ENCODE assay signal across 8 cellular contexts in the genomic region with DNA sequence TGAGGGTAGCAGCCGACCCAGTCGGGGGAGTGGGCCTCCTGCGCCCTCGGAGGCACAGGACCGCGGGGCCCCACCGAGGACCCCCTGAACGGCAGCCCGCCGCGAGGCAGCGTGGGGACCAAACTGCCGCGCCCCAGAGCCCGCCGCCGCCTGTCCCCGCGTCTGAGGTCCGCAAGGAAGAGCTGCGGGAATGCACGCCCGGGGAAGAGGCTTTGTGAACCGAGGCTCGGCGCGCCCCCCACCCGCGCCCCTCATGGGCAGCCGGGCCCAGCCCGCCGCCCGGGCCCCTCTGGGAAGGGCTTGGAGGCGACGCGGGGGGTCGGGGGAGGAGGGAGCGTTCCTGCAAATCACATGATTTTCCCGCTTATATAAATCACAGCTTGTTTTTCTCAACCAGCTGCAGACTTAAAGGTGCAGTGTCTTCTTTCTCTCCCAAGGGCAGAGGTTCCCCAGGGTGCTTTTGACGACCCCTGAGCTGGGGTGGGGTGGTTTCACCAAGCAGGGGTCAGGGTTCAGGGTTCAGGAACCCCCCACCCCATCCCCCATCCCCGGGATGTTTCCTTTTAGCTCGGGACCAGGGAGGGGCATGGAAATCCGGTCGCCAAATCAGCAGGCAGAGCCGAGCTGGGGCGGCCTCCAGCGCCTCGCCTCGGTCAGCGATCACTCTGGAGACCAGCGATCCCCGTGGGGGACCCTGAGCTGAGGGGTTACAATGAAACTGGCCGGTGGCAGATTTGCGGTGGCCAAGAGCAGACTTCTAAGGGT. TPM values are rescaled to one million over a fixed set of nuclear protein-coding genes. Genes with fewer than 3 reads are reported as not detected.
A peak's percentile ranks its signal among the peaks of the same experiment; 100 is the strongest.
DNase-seq lines count a peak whose midpoint lies in the region; ATAC-seq and TF ChIP-seq lines count a peak whose summit lies in the region.

No MANE protein-coding gene starts in this region.

- H3K27ac ChIP-seq in SJCRH30 (no peak overlapping the region), smooth muscle cell (ENCODE audit: low read depth) (peak overlapping the region; percentile 95)

- no peaks in the 10 kb centered on the region for H3K9me3 Mint-ChIP-seq in dendritic cell treated with granulocyte-macrophage colony-stimulating factor and Interleukin-4, amounts not matched to agents 40 ng/mL and 50 ng/mL, for 4 days

- H3K4me3 ChIP-seq in SJCRH30 (peak overlapping the region; percentile 47), smooth muscle cell (peak overlapping the region; percentile 57)

- no peaks in the 10 kb centered on the region for H3K36me3 Mint-ChIP-seq in dendritic cell treated with granulocyte-macrophage colony-stimulating factor and Interleukin-4, amounts not matched to agents 40 ng/mL and 50 ng/mL, for 4 days (ENCODE audit: low read depth)

- H3K4me2 ChIP-seq in smooth muscle cell: peak overlapping the region; percentile 89

- 2% methylated on average over 39 of the region's 54 CpGs for WGBS in smooth muscle cell (ENCODE audit: low lambda C conversion rate)

- H3K9me3 ChIP-seq in SJCRH30 (replicated peaks) (no peaks in the 10 kb centered on the region), smooth muscle cell (replicated peaks; ENCODE audit: low read depth) (no peaks in the 10 kb centered on the region)

- H3K27ac Mint-ChIP-seq in dendritic cell treated with granulocyte-macrophage colony-stimulating factor and Interleukin-4, amounts not matched to agents 40 ng/mL and 50 ng/mL, for 4 days: peak overlapping the region; percentile 31

- peaks cover 70% of the 10 kb centered on the region for H3K4me1 Mint-ChIP-seq in dendritic cell treated with granulocyte-macrophage colony-stimulating factor and Interleukin-4, amounts not matched to agents 40 ng/mL and 50 ng/mL, for 4 days (ENCODE audit: low read depth)

- peak overlapping the region; percentile 69 for H3K4me3 Mint-ChIP-seq in dendritic cell treated with granulocyte-macrophage colony-stimulating factor and Interleukin-4, amounts not matched to agents 40 ng/mL and 50 ng/mL, for 4 days

- no peaks in the 10 kb centered on the region for H3K79me2 ChIP-seq in smooth muscle cell (ENCODE audit: low read depth)

- H3K4me1 ChIP-seq in SJCRH30 (peaks cover 25% of the 10 kb centered on the region), smooth muscle cell (ENCODE audit: low read depth) (peaks cover 41% of the 10 kb centered on the region)

- peak; percentile 67 for DNase-seq in AG08395 (ENCODE audit: low spot score)
- peak; percentile 62 for DNase-seq in H4 (ENCODE audit: low spot score)
- DNase-seq in SJCRH30: peak; percentile 58 to 71
- peak; percentile 80 to 83 for DNase-seq in left colon
- peak; percentile 56 for DNase-seq in smooth muscle cell (lab: John Stamatoyannopoulos, UW; ENCODE audit: unreplicated experiment)
- DNase-seq in stimulated activated CD4-positive, alpha-beta T cell treated with anti-CD3 and anti-CD28 coated beads, Interleukin-4, amount 100 ng/mL, for 24 hours: no peak

- TF ChIP-seq CTCF in smooth muscle cell (IDR thresholded peaks at IDR 0.05; ENCODE audit: borderline replicate concordance, insufficient read depth, poor library complexity, severe bottlenecking): peak; percentile 8

- H3K27me3 ChIP-seq in SJCRH30 (no peaks in the 10 kb centered on the region; the same call in 1 of the 2 replicates), smooth muscle cell (ENCODE audit: low read depth) (no peaks in the 10 kb centered on the region)

- ATAC-seq in left colon (peak; percentile 58), GM18517 (IDR thresholded peaks at IDR 0.05; ENCODE audit: unreplicated experiment) (no peak)

- H3K27me3 Mint-ChIP-seq in dendritic cell treated with granulocyte-macrophage colony-stimulating factor and Interleukin-4, amounts not matched to agents 40 ng/mL and 50 ng/mL, for 4 days: peaks cover 40% of the 10 kb centered on the region

- H2AFZ ChIP-seq in smooth muscle cell (ENCODE audit: low read depth): peak overlapping the region; percentile 90

- H3K36me3 ChIP-seq in SJCRH30: no peaks in the 10 kb centered on the region
- H3K36me3 ChIP-seq in smooth muscle cell (ENCODE audit: low read depth): no peaks in the 10 kb centered on the region

- peaks cover 13% of the 10 kb centered on the region for H3F3A ChIP-seq in smooth muscle cell (ENCODE audit: low read depth)

- intact Hi-C loops in dendritic cell treated with granulocyte-macrophage colony-stimulating factor and Interleukin-4, amounts not matched to agents 40 ng/mL and 50 ng/mL, for 4 days (cut with micrococcal nuclease): no loop called here
- intact Hi-C loops in left colon (cut with DNase I, micrococcal nuclease): no loop called here

- H4K20me1 ChIP-seq in smooth muscle cell (ENCODE audit: low read depth): no peaks in the 10 kb centered on the region

- peak overlapping the region; percentile 81 for H3K9ac ChIP-seq in smooth muscle cell (ENCODE audit: low read depth)

RNA-seq across cellular contexts. Expression of a gene that starts 44.7 kb away (rescaled TPM):
- total RNA-seq in H4 (2014; rRNA removed; shearing (Covaris generic)): 28.7 and 30.0 TPM in 2 replicates
- 223 and 224 TPM in 2 replicates for total RNA-seq in SJCRH30 (2014; rRNA removed; shearing (Covaris generic))
- total RNA-seq in left colon (10 to 100 TPM; 13.9 to 16.1 TPM), smooth muscle cell (2.7 and 3.9 TPM in 2 replicates)
- polyA plus RNA-seq in smooth muscle cell: 9.8 and 10.4 TPM in 2 replicates

RNA-seq across cellular contexts. Expression of a gene that starts 50.1 kb away (rescaled TPM):
- total RNA-seq in H4 (2014; rRNA removed; shearing (Covaris generic)): 36.1 and 44.8 TPM in 2 replicates
- 803 and 887 TPM in 2 replicates for total RNA-seq in SJCRH30 (2014; rRNA removed; shearing (Covaris generic))
- total RNA-seq in left colon (100 to 1,000 TPM; 152 to 254 TPM), smooth muscle cell (77.4 and 86.7 TPM in 2 replicates)
- 61.7 and 62.0 TPM in 2 replicates for polyA plus RNA-seq in smooth muscle cell
